Comparison of ENCODE assay signal across 19 cellular contexts in the genomic region with DNA sequence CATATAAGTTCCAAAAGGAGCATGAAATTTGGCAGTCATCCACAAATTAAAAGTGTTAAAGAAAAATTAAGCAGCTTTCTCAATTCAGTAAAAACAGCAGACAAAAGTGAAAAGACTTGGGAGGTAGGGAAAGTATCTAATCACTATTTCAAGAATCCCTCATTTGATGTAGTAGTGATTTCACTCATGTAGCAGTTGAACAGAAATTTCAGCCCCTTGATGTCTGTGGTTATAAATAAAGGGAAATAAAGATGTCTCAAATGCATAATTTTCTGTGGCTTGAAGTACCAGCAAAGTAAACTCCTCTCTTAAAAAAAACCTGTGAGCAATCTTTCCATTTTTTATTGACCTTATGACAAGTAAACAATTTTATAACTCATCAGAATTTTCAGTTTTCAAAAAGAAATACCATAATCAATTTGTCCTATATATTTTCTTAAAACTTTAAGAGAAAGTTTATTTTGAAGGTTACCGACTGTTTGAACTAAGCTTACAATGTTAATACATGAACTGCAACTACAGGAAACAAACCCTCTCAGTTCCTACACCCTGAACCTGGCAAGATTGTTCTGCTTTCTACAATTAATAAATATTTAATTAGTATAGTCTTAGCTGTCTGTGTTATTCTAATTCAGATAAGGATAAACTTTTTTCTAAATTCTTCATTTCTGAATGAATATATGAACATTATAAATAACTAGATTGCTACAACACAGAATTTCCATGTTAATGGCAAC.
DNase-seq lines count a peak whose midpoint lies in the region; ATAC-seq and TF ChIP-seq lines count a peak whose summit lies in the region.
"Had no signal": no experiment of that assay in that cellular context is flagged by ENCODE, and none has a peak within 500 bp of the region (broad histone marks: within the 10 kb centered on the region; RNA-seq: fewer than 3 reads in every experiment).

No MANE protein-coding gene starts in this region.

- TF ChIP-seq CTCF in HEK293 (tag by site-specific recombination; IDR thresholded peaks at IDR 0.05) (no peak), spleen (IDR thresholded peaks at IDR 0.05 in 8 of 11, conservative IDR thresholded peaks at IDR 0.05 in 3 of 11) (no peak), breast epithelium (IDR thresholded peaks at IDR 0.05) (no peak)

- WGBS in spleen, 5 donors, result 33 to 40% (median 37%) methylated on average over 1 of the region's 1 CpG

- H3K27ac ChIP-seq in HEK293 (ENCODE audit: extremely low read depth, low read depth, low read length) (no peak overlapping the region), spleen (peak overlapping the region in 6 of 8 donors; percentile 4 to 62 (median 24)), SJCRH30 (no peak overlapping the region), breast epithelium (no peak overlapping the region)
- H3K27ac ChIP-seq: left ventricle myocardium inferior had no signal

- no peaks in the 10 kb centered on the region for H3K9me3 ChIP-seq in HEK293 (ENCODE audit: control insufficient read depth, insufficient read depth, low read depth, low read length)
- H3K9me3 ChIP-seq in spleen, result no peaks in the 10 kb centered on the region
- H3K9me3 ChIP-seq in SJCRH30 (replicated peaks), result no peaks in the 10 kb centered on the region
- H3K9me3 ChIP-seq in breast epithelium, result no peaks in the 10 kb centered on the region
- H3K9me3 ChIP-seq: left ventricle myocardium inferior, uterus had no signal

- H3K4me3 ChIP-seq in HEK293 (ENCODE audit: low read depth, low read length), result no peak overlapping the region
- no peak overlapping the region for H3K4me3 ChIP-seq in spleen
- H3K4me3 ChIP-seq in SJCRH30, result no peak overlapping the region
- H3K4me3 ChIP-seq in breast epithelium, result no peak overlapping the region
- H3K4me3 ChIP-seq: left ventricle myocardium inferior, skin epidermis, uterus had no signal

- TF ChIP-seq POLR2A in spleen (IDR thresholded peaks at IDR 0.05), result no peak
- no peak for TF ChIP-seq POLR2A in breast epithelium (IDR thresholded peaks at IDR 0.05)

- H3K27ac Mint-ChIP-seq in activated CD8-positive, alpha-beta memory T cell treated with anti-CD3 and anti-CD28 coated beads, Interleukin-2, amount 10 ng/mL, durations not matched to agents 7 days and 5 days, result peak overlapping the region; percentile 18
- peak overlapping the region in 1 of 2 donors; percentile 59 for H3K27ac Mint-ChIP-seq in activated naive CD4-positive, alpha-beta T cell treated with anti-CD3 and anti-CD28 coated beads, Interleukin-2, amount 50 U/mL, for 72 hours
- H3K27ac Mint-ChIP-seq: stimulated activated memory B cell treated with anti-CD40 and anti-IgM and Interleukin-4, amounts not matched to agents 10 μg/mL and 1 μg/mL and 100 μg/mL, for 72 hours had no signal

- H3K9me3 Mint-ChIP-seq in activated CD8-positive, alpha-beta memory T cell treated with anti-CD3 and anti-CD28 coated beads, Interleukin-2, amount 10 ng/mL, durations not matched to agents 7 days and 5 days (ENCODE audit: low read depth), result no peaks in the 10 kb centered on the region
- H3K9me3 Mint-ChIP-seq in activated naive CD4-positive, alpha-beta T cell treated with anti-CD3 and anti-CD28 coated beads, Interleukin-2, amount 50 U/mL, for 72 hours, result peaks cover 0 to 3% of the 10 kb centered on the region in 2 donors
- H3K9me3 Mint-ChIP-seq: stimulated activated memory B cell treated with anti-CD40 and anti-IgM and Interleukin-4, amounts not matched to agents 10 μg/mL and 1 μg/mL and 100 μg/mL, for 72 hours had no signal

- no peaks in the 10 kb centered on the region for H3K27me3 Mint-ChIP-seq in activated CD8-positive, alpha-beta memory T cell treated with anti-CD3 and anti-CD28 coated beads, Interleukin-2, amount 10 ng/mL, durations not matched to agents 7 days and 5 days
- H3K27me3 Mint-ChIP-seq: stimulated activated memory B cell treated with anti-CD40 and anti-IgM and Interleukin-4, amounts not matched to agents 10 μg/mL and 1 μg/mL and 100 μg/mL, for 72 hours had no signal

- H3K4me1 ChIP-seq in HEK293 (ENCODE audit: control insufficient read depth, insufficient read depth, low read length), result no peaks in the 10 kb centered on the region
- peaks cover 9 to 51% (median 21%) of the 10 kb centered on the region in 6 donors for H3K4me1 ChIP-seq in spleen
- no peaks in the 10 kb centered on the region for H3K4me1 ChIP-seq in SJCRH30
- no peaks in the 10 kb centered on the region for H3K4me1 ChIP-seq in breast epithelium
- H3K4me1 ChIP-seq: uterus had no signal

- H3K36me3 ChIP-seq in HEK293 (ENCODE audit: control insufficient read depth in 2 of 2, insufficient read depth in 1 of 2, low read length in 2 of 2), result no peaks in the 10 kb centered on the region
- no peaks in the 10 kb centered on the region for H3K36me3 ChIP-seq in spleen
- no peaks in the 10 kb centered on the region for H3K36me3 ChIP-seq in SJCRH30
- no peaks in the 10 kb centered on the region for H3K36me3 ChIP-seq in breast epithelium
- H3K36me3 ChIP-seq: uterus had no signal

- intact Hi-C loops in spleen (cut with DNase I; ENCODE audit: low total_unique reads), result no loop called here
- intact Hi-C loops in breast epithelium (cut with DNase I; ENCODE audit: low total_unique reads), result no loop called here

- no peak for DNase-seq in activated CD8-positive, alpha-beta memory T cell treated with anti-CD3 and anti-CD28 coated beads, Interleukin-2, amount 10 ng/mL, durations not matched to agents 7 days and 5 days
- no peak for DNase-seq in activated CD8-positive, alpha-beta memory T cell treated with anti-CD3 and anti-CD28 coated beads for 24 hours
- no peak for DNase-seq in activated naive CD4-positive, alpha-beta T cell treated with anti-CD3 and anti-CD28 coated beads, Interleukin-2, amount 50 U/mL, for 72 hours (ENCODE audit: low spot score in 2 of 2)
- no peak for DNase-seq in spleen
- no peak for DNase-seq in SJCRH30
- DNase-seq in breast epithelium (ENCODE audit: low spot score in 2 of 2), result no peak
- no peak for DNase-seq in UCSD-AML1 (lab: John Stamatoyannopoulos, UW; ENCODE audit: unreplicated experiment)
- DNase-seq: ACHN, amniotic stem cell, cerebellar nuclear complex, foreskin fibroblast, left ventricle myocardium inferior, NCI-H146, NCI-H345, uterus had no signal

- CTCF ChIA-PET in activated CD8-positive, alpha-beta memory T cell treated with anti-CD3 and anti-CD28 coated beads, Interleukin-2, amount 10 ng/mL, durations not matched to agents 7 days and 5 days (lab: Charles Lee), result no interaction called here
- CTCF ChIA-PET in HEK293 (lab: Yijun Ruan, JAX), result no interaction called here

- no peaks in the 10 kb centered on the region for H3K27me3 ChIP-seq in spleen (replicated peaks in 1 of 7)
- no peaks in the 10 kb centered on the region for H3K27me3 ChIP-seq in SJCRH30
- no peaks in the 10 kb centered on the region for H3K27me3 ChIP-seq in breast epithelium
- H3K27me3 ChIP-seq: uterus had no signal

- H3K4me3 Mint-ChIP-seq in activated CD8-positive, alpha-beta memory T cell treated with anti-CD3 and anti-CD28 coated beads, Interleukin-2, amount 10 ng/mL, durations not matched to agents 7 days and 5 days, result no peak overlapping the region
- H3K4me3 Mint-ChIP-seq: stimulated activated memory B cell treated with anti-CD40 and anti-IgM and Interleukin-4, amounts not matched to agents 10 μg/mL and 1 μg/mL and 100 μg/mL, for 72 hours had no signal

- POLR2A ChIA-PET in HEK293 (lab: Yijun Ruan, JAX), result no interaction called here

- peaks cover 64% of the 10 kb centered on the region for H3K36me3 Mint-ChIP-seq in activated CD8-positive, alpha-beta memory T cell treated with anti-CD3 and anti-CD28 coated beads, Interleukin-2, amount 10 ng/mL, durations not matched to agents 7 days and 5 days
- peaks cover 24 to 59% of the 10 kb centered on the region in 2 donors for H3K36me3 Mint-ChIP-seq in activated naive CD4-positive, alpha-beta T cell treated with anti-CD3 and anti-CD28 coated beads, Interleukin-2, amount 50 U/mL, for 72 hours

- H3K4me1 Mint-ChIP-seq in activated CD8-positive, alpha-beta memory T cell treated with anti-CD3 and anti-CD28 coated beads, Interleukin-2, amount 10 ng/mL, durations not matched to agents 7 days and 5 days, result peaks cover 65% of the 10 kb centered on the region

- ATAC-seq in activated CD8-positive, alpha-beta memory T cell treated with anti-CD3 and anti-CD28 coated beads, Interleukin-2, amount 10 ng/mL, durations not matched to agents 7 days and 5 days, result peak; percentile 51
- ATAC-seq in activated naive CD4-positive, alpha-beta T cell treated with anti-CD3 and anti-CD28 coated beads, Interleukin-2, amount 50 U/mL, for 72 hours, result peak; percentile 75 to 93
- ATAC-seq: Right ventricle myocardium inferior; stimulated activated memory B cell treated with anti-CD40 and anti-IgM and Interleukin-4, amounts not matched to agents 10 μg/mL and 1 μg/mL and 100 μg/mL, for 72 hours had no signal

TF ChIP-seq in HEK293, 187 proteins besides CTCF, POLR2A, EP300 and RAD21:
- TF ChIP-seq KLF10 (tag by site-specific recombination; IDR thresholded peaks at IDR 0.05) (no peak), PRDM1 (tag by site-specific recombination; IDR thresholded peaks at IDR 0.05) (0 out of 2 replicates have a peak, but pooled peaks have one; percentile 22)

Comparison
In these comparisons a context has a peak if more than half of its experiments do, and no peak if none do; other contexts are left out.
1. H3K27ac ChIP-seq: peak in spleen (6 of 8); none in HEK293 (single experiment), SJCRH30 (single experiment) and breast epithelium (0 of 2).